ENCODE assay signal across 9 cellular contexts in the genomic region with DNA sequence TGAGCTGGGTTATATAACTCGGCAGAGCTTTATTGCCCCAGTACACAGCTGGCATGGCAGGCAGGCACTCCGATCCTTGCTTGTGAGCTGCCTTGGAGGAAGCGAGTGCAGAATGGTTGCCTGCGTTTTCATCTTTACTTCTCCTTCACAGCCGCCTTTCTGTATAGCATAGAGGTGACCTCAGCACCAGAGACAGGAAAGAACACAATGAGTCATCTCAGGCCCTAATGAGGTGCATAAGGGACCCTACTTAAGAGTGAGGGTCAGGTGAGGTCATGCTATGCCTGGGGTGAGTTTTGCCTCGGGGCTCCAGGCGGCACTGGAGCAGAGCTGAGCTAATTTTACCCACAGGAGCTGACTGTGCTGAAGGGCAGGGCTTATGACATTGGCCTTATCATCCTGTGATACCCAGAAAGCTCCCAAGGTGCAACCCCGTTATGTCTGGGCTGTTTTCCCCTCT. TPM values are rescaled to one million over a fixed set of nuclear protein-coding genes. Genes with fewer than 3 reads are reported as not detected.
DNase-seq lines count a peak whose midpoint lies in the region; ATAC-seq and TF ChIP-seq lines count a peak whose summit lies in the region.
"Had no signal": no experiment of that assay in that cellular context is flagged by ENCODE, and none has a peak within 500 bp of the region (broad histone marks: within the 10 kb centered on the region; RNA-seq: fewer than 3 reads in every experiment).

No MANE protein-coding gene starts in this region.

- CTCF ChIA-PET in Caco-2 (lab: Charles Lee), result no interaction called here

- H3K36me3 Mint-ChIP-seq in dendritic cell treated with granulocyte-macrophage colony-stimulating factor and Interleukin-4, amounts not matched to agents 40 ng/mL and 50 ng/mL, for 4 days (ENCODE audit: low read depth), result peaks cover 52% of the 10 kb centered on the region
- H3K36me3 Mint-ChIP-seq in Caco-2 (ENCODE audit: insufficient read depth, unreplicated experiment), result peaks cover 13% of the 10 kb centered on the region

- no peaks in the 10 kb centered on the region for H3K9me3 Mint-ChIP-seq in dendritic cell treated with granulocyte-macrophage colony-stimulating factor and Interleukin-4, amounts not matched to agents 40 ng/mL and 50 ng/mL, for 4 days
- H3K9me3 Mint-ChIP-seq in Caco-2 (ENCODE audit: unreplicated experiment), result no peaks in the 10 kb centered on the region
- H3K9me3 Mint-ChIP-seq: central memory CD8-positive, alpha-beta T cell had no signal

- intact Hi-C loops in dendritic cell treated with granulocyte-macrophage colony-stimulating factor and Interleukin-4, amounts not matched to agents 40 ng/mL and 50 ng/mL, for 4 days (cut with micrococcal nuclease), result loop anchor here (10.0 kb wide), 1 partner anchor 67 kb away; no protein-coding TSS in a partner anchor
- intact Hi-C loops in psoas muscle (cut with DNase I) (no loop called here), Caco-2 (cut with micrococcal nuclease; ENCODE audit: unreplicated experiment) (no loop called here)

- in situ Hi-C loops in GM13976 (cut with MboI; ENCODE audit: low sequenced_read_pairs, unreplicated experiment), result no loop called here

- peaks cover 91% of the 10 kb centered on the region for H3K4me1 Mint-ChIP-seq in dendritic cell treated with granulocyte-macrophage colony-stimulating factor and Interleukin-4, amounts not matched to agents 40 ng/mL and 50 ng/mL, for 4 days (ENCODE audit: low read depth)
- H3K4me1 Mint-ChIP-seq in Caco-2 (ENCODE audit: low read depth, unreplicated experiment), result peaks cover 19% of the 10 kb centered on the region

- H3K9me3 ChIP-seq in psoas muscle (no peaks in the 10 kb centered on the region), Caco-2 (no peaks in the 10 kb centered on the region)

- H3K36me3 ChIP-seq in psoas muscle (ENCODE audit: insufficient read depth in 1 of 2, low read depth in 1 of 2) (peaks cover 0 to 2% of the 10 kb centered on the region in 2 donors), Caco-2 (ENCODE audit: control insufficient read depth, insufficient read depth, low read length) (no peaks in the 10 kb centered on the region)

- WGBS in psoas muscle, 3 donors, result 29 to 43% (median 40%) methylated on average over 8 of the region's 8 CpGs

- ATAC-seq in HG03060 (IDR thresholded peaks at IDR 0.05; ENCODE audit: low read depth, unreplicated experiment), result peak; percentile 62
- peak; percentile 76 to 92 (median 86) for ATAC-seq in psoas muscle
- ATAC-seq in HG02642 (IDR thresholded peaks at IDR 0.05; ENCODE audit: poor library complexity, unreplicated experiment), result no peak

- POLR2A ChIA-PET in Caco-2 (lab: Charles Lee), result no interaction called here

- no TSS peak for BruUV-seq in Caco-2 (replicated peaks; lab: Mats Ljungman, UMichigan)

- DNase-seq in GM13976 (ENCODE audit: low spot score), result peak; percentile 9
- no peak for DNase-seq in psoas muscle
- DNase-seq in Caco-2, result no peak
- DNase-seq in HCEC 1CT, result no peak
- DNase-seq: activated CD4-positive, alpha-beta T cell treated with anti-CD3 and anti-CD28 coated beads, Interleukin-2, amount 50 U/mL, for 1 hour had no signal

- H3K27me3 Mint-ChIP-seq in dendritic cell treated with granulocyte-macrophage colony-stimulating factor and Interleukin-4, amounts not matched to agents 40 ng/mL and 50 ng/mL, for 4 days, result no peaks in the 10 kb centered on the region
- no peaks in the 10 kb centered on the region for H3K27me3 Mint-ChIP-seq in Caco-2 (ENCODE audit: insufficient read depth, unreplicated experiment)
- H3K27me3 Mint-ChIP-seq: central memory CD8-positive, alpha-beta T cell had no signal

- peak overlapping the region; percentile 74 for H3K27ac ChIP-seq in psoas muscle

- peak overlapping the region; percentile 82 for H3K27ac Mint-ChIP-seq in dendritic cell treated with granulocyte-macrophage colony-stimulating factor and Interleukin-4, amounts not matched to agents 40 ng/mL and 50 ng/mL, for 4 days
- no peak overlapping the region for H3K27ac Mint-ChIP-seq in Caco-2 (ENCODE audit: unreplicated experiment)

- H3K27me3 ChIP-seq in psoas muscle (ENCODE audit: insufficient read depth in 3 of 3, low read length in 2 of 3) (no peaks in the 10 kb centered on the region), Caco-2 (replicated peaks; ENCODE audit: control insufficient read depth, insufficient read depth, low read length) (no peaks in the 10 kb centered on the region)

- peak overlapping the region; percentile 24 for H3K4me3 ChIP-seq in psoas muscle
- H3K4me3 ChIP-seq in Caco-2 (ENCODE audit: low read depth, low read length), result no peak overlapping the region

- H3K4me1 ChIP-seq in psoas muscle, result peaks cover 48% of the 10 kb centered on the region
- no peaks in the 10 kb centered on the region for H3K4me1 ChIP-seq in Caco-2

- H3K4me3 Mint-ChIP-seq in dendritic cell treated with granulocyte-macrophage colony-stimulating factor and Interleukin-4, amounts not matched to agents 40 ng/mL and 50 ng/mL, for 4 days, result no peak overlapping the region
- H3K4me3 Mint-ChIP-seq in Caco-2 (ENCODE audit: unreplicated experiment), result no peak overlapping the region
- H3K4me3 Mint-ChIP-seq: central memory CD8-positive, alpha-beta T cell had no signal

- TF ChIP-seq CTCF in GM13976 (IDR thresholded peaks at IDR 0.05; ENCODE audit: borderline replicate concordance, control extremely low read depth, extremely low read depth, insufficient read depth, missing control alignments), result no peak
- no peak for TF ChIP-seq CTCF in psoas muscle (IDR thresholded peaks at IDR 0.05)
- no peak for TF ChIP-seq CTCF in Caco-2 (IDR thresholded peaks at IDR 0.05; ENCODE audit: insufficient read depth in 1 of 2, low read depth in 1 of 2, low read length in 1 of 2, severe bottlenecking in 1 of 2, unreplicated experiment in 1 of 2)

RNA-seq across cellular contexts. Expression of gene LPP, which starts 43.5 kb away (rescaled TPM):
- 10 to 100 TPM; 42.8 to 80.3 (median 58.3) TPM for total RNA-seq in psoas muscle
- polyA plus RNA-seq in psoas muscle, result 1 to 10 TPM; 2.6 to 8.7 (median 3.1) TPM
- 120 and 147 TPM in 2 replicates for total RNA-seq in Caco-2 (2022)
